ENCODE assay signal across 12 cellular contexts in genomic region chr18:48843162-48843561, GRCh38.
A peak's percentile ranks its signal among the peaks of the same experiment; 100 is the strongest.
DNase-seq lines count a peak whose midpoint lies in the region; ATAC-seq and TF ChIP-seq lines count a peak whose summit lies in the region.
"Had no signal": no experiment of that assay in that cellular context is flagged by ENCODE, and none has a peak within 500 bp of the region (broad histone marks: within the 10 kb centered on the region; RNA-seq: fewer than 3 reads in every experiment).

No MANE protein-coding gene starts in this region.

- H3K4me1 ChIP-seq in heart left ventricle (peaks cover 6 to 72% (median 58%) of the 10 kb centered on the region in 12 donors), upper lobe of left lung (peaks cover 58 to 66% (median 61%) of the 10 kb centered on the region in 4 donors)

- H3K36me3 Mint-ChIP-seq in naive thymus-derived CD8-positive, alpha-beta T cell: no peaks in the 10 kb centered on the region

- 76 to 81% (median 79%) methylated on average over 7 to 8 of the region's 8 CpGs for WGBS in heart left ventricle, 4 donors
- 86 to 96% methylated on average over 4 to 8 of the region's 8 CpGs for WGBS in upper lobe of left lung, 2 donors

- DNase-seq in heart left ventricle: peak in 2 of 5 donors; percentile 9 to 19
- DNase-seq in Right ventricle myocardium superior: no peak
- peak; percentile 15 for DNase-seq in dermis blood vessel endothelial cell
- DNase-seq in naive thymus-derived CD8-positive, alpha-beta T cell: peak in 1 of 10 donors; percentile 49
- no peak for DNase-seq in upper lobe of left lung
- no peak for DNase-seq in NCI-H524 (lab: John Stamatoyannopoulos, UW)
- DNase-seq in NAMALWA (ENCODE audit: low spot score): no peak
- DNase-seq in G401 (ENCODE audit: low spot score): no peak
- DNase-seq: C1 segment of cervical spinal cord, NCI-H1436, NCI-H82 had no signal

- peak in 2 of 4 donors; percentile 2 to 10 for ATAC-seq in heart left ventricle
- no peak for ATAC-seq in Right ventricle myocardium superior (ENCODE audit: poor library complexity)
- ATAC-seq in naive thymus-derived CD8-positive, alpha-beta T cell: no peak
- no peak for ATAC-seq in upper lobe of left lung (ENCODE audit: low FRiP score in 2 of 2)

- in situ Hi-C loops in G401 (cut with HindIII; ENCODE audit: low sequenced_read_pairs): no loop called here

- POLR2A ChIA-PET in naive thymus-derived CD8-positive, alpha-beta T cell (lab: Charles Lee): interaction anchor here (1.5 to 4.1 kb wide), 3 partner anchors 10 to 101 kb away, joined by 5 to 18 read pairs (median 6); no protein-coding TSS in a partner anchor

- no peaks in the 10 kb centered on the region for H3K9me3 ChIP-seq in heart left ventricle
- no peaks in the 10 kb centered on the region for H3K9me3 ChIP-seq in upper lobe of left lung

- TF ChIP-seq EP300 in upper lobe of left lung (IDR thresholded peaks at IDR 0.05): no peak

- peaks cover 0 to 20% (median 0%) of the 10 kb centered on the region in 9 donors for H3K9me3 Mint-ChIP-seq in naive thymus-derived CD8-positive, alpha-beta T cell

- TF ChIP-seq POLR2A in heart left ventricle (IDR thresholded peaks at IDR 0.05): no peak
- TF ChIP-seq POLR2A in upper lobe of left lung (IDR thresholded peaks at IDR 0.05): no peak

- peak overlapping the region; percentile 68 to 97 (median 82) for H3K27ac Mint-ChIP-seq in naive thymus-derived CD8-positive, alpha-beta T cell

- no peak for TF ChIP-seq CTCF in heart left ventricle (IDR thresholded peaks at IDR 0.05)
- no peak for TF ChIP-seq CTCF in upper lobe of left lung (IDR thresholded peaks at IDR 0.05)

- no peaks in the 10 kb centered on the region for H3K36me3 ChIP-seq in heart left ventricle
- H3K36me3 ChIP-seq in upper lobe of left lung: no peaks in the 10 kb centered on the region

- H3K27me3 ChIP-seq in heart left ventricle (no peaks in the 10 kb centered on the region), upper lobe of left lung (no peaks in the 10 kb centered on the region)

- H3K4me1 Mint-ChIP-seq in naive thymus-derived CD8-positive, alpha-beta T cell: peaks cover 45 to 77% (median 74%) of the 10 kb centered on the region in 4 donors

- H3K27me3 Mint-ChIP-seq in naive thymus-derived CD8-positive, alpha-beta T cell: no peaks in the 10 kb centered on the region

- H3K27ac ChIP-seq in heart left ventricle (peak overlapping the region; percentile 4 to 98 (median 83)), upper lobe of left lung (peak overlapping the region; percentile 75 to 87 (median 83))

- intact Hi-C loops in heart left ventricle (cut with DNase I): loop anchor here in 5 of 10 donors (2.0 to 10.0 kb wide), 9 partner anchors 44 to 162 kb away; no protein-coding TSS in a partner anchor
- intact Hi-C loops in Right ventricle myocardium superior (cut with DNase I): no loop called here

- H3K4me3 Mint-ChIP-seq in naive thymus-derived CD8-positive, alpha-beta T cell: peak overlapping the region in 7 of 10 donors; percentile 9 to 58 (median 33)

- H3K4me3 ChIP-seq in heart left ventricle (no peak overlapping the region), upper lobe of left lung (no peak overlapping the region)
- H3K4me3 ChIP-seq: SK-N-MC had no signal
